Comparison of ENCODE assay signal across 12 cellular contexts in the genomic region with DNA sequence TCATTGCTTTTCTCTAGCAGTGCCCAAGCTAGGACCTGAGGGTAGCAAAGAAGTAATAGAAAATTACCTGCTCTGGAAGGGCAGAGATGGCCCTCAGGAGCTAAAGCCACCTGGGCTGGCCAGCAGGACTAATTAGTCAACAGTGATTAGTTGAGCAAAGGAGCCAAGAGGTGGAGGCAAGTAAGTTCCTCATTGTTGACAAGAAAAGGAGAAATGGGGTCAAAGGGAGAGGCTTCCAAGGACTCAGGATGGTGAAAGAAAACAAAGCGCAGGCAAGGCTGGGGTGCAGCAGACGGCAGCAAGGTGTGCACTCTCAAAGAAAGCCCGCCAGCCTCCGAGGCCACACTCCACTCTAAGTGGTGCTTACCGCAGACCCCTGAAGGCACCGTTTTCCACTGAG.
"Had no signal": no experiment of that assay in that cellular context is flagged by ENCODE, and none has a peak within 500 bp of the region (broad histone marks: within the 10 kb centered on the region; RNA-seq: fewer than 3 reads in every experiment).

No MANE protein-coding gene starts in this region.

- H3K36me3 Mint-ChIP-seq: activated naive CD8-positive, alpha-beta T cell had no signal

- H3K27ac Mint-ChIP-seq: activated naive CD8-positive, alpha-beta T cell; nephron progenitor cell had no signal

- H3K36me3 ChIP-seq: ovary, thoracic aorta, uterus had no signal

- H3K9me3 Mint-ChIP-seq: nephron progenitor cell; stimulated activated naive CD8-positive, alpha-beta T cell treated with anti-CD3 and anti-CD28 coated beads, Interleukin-15, amount 100 ng/mL, for 72 hours had no signal

- H3K9me3 ChIP-seq: ovary, thoracic aorta, uterus had no signal

- H3K27ac ChIP-seq: ovary, thoracic aorta, uterus had no signal

- H3K4me3 ChIP-seq: ovary, uterus had no signal

- H3K4me1 ChIP-seq: uterus had no signal

- H3K27me3 Mint-ChIP-seq: activated naive CD8-positive, alpha-beta T cell had no signal

- DNase-seq: activated effector memory CD4-positive, alpha-beta T cell treated with Interleukin-2 at 50 U/mL for 16 hours; activated T-cell treated with anti-CD3 and anti-CD28 coated beads, Interleukin-2, amount 50 U/mL, for 1 hour; dermis blood vessel endothelial cell; hippocampal formation; nephron progenitor cell; ovary; stimulated activated CD4-positive, alpha-beta T cell treated with anti-CD3 and anti-CD28 coated beads, Interleukin-15, amount 100 ng/mL, for 24 hours; stimulated activated CD4-positive, alpha-beta T cell treated with anti-CD3 and anti-CD28 coated beads, Interleukin-4, amount 100 ng/mL, for 4 hours; stimulated activated naive CD8-positive, alpha-beta T cell treated with anti-CD3 and anti-CD28 coated beads, Interleukin-15, amount 100 ng/mL, for 72 hours; uterus had no signal

- H3K27me3 ChIP-seq: ovary, uterus had no signal
